Comparison of ENCODE assay signal across 18 cellular contexts in the genomic region with DNA sequence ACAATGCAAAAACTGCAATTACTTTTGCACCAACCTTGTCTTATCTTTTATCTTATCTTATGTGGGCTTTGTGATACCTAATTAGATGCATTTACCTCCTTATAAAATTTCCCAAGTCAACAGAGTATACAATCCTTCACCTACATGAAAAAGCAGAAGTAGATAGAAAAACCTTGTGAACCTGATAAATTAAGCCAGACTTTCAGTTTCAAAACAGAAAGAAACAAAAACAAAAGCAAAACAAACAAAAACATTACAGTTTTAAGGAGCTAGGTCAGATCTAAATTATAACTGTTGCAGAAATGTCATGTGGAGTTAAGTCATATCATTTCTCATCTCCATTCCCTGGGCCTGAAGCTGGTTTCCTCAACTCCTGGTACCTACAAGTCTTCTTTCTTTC. TPM values are rescaled to one million over a fixed set of nuclear protein-coding genes. Genes with fewer than 3 reads are reported as not detected.
DNase-seq lines count a peak whose midpoint lies in the region; ATAC-seq, FAIRE-seq and TF ChIP-seq lines count a peak whose summit lies in the region.
"Had no signal": no experiment of that assay in that cellular context is flagged by ENCODE, and none has a peak within 500 bp of the region (broad histone marks: within the 10 kb centered on the region; RNA-seq: fewer than 3 reads in every experiment).

No MANE protein-coding gene starts in this region.

- ATAC-seq in GM19467 (IDR thresholded peaks at IDR 0.05; ENCODE audit: unreplicated experiment) = peak; percentile 89
- peak; percentile 82 for ATAC-seq in HG02852 (IDR thresholded peaks at IDR 0.05; ENCODE audit: unreplicated experiment)
- peak; percentile 82 for ATAC-seq in HG03442 (IDR thresholded peaks at IDR 0.05; ENCODE audit: unreplicated experiment)
- no peak for ATAC-seq in psoas muscle
- ATAC-seq: activated CD8-positive, alpha-beta memory T cell treated with anti-CD3 and anti-CD28 coated beads, Interleukin-2, amount 10 ng/mL, durations not matched to agents 7 days and 5 days; foreskin keratinocyte; naive thymus-derived CD4-positive, alpha-beta T cell had no signal

- intact Hi-C loops in psoas muscle (cut with DNase I) = no loop called here

- no peak overlapping the region for H3K27ac ChIP-seq in psoas muscle
- H3K27ac ChIP-seq: adrenal gland, foreskin keratinocyte, thoracic aorta had no signal

- TF ChIP-seq CTCF in psoas muscle (IDR thresholded peaks at IDR 0.05) = no peak

- DNase-seq in GM18507 (ENCODE audit: extremely low spot score, insufficient read length, low read depth) = peak; percentile 3
- no peak for DNase-seq in NCI-H1105 (lab: John Stamatoyannopoulos, UW)
- no peak for DNase-seq in psoas muscle
- DNase-seq in CD1c-positive myeloid dendritic cell (ENCODE audit: extremely low spot score) = no peak
- DNase-seq in NCI-H2196 treated with DMSO at 0.1 percent for 48 hours (lab: John Stamatoyannopoulos, UW; ENCODE audit: unreplicated experiment) = no peak
- DNase-seq: activated CD8-positive, alpha-beta memory T cell treated with anti-CD3 and anti-CD28 coated beads, Interleukin-2, amount 10 ng/mL, durations not matched to agents 7 days and 5 days; adrenal gland; DND-41; foreskin keratinocyte; GOT3; KBM-7; kidney glomerular epithelial cell; naive thymus-derived CD4-positive, alpha-beta T cell had no signal

- no peaks in the 10 kb centered on the region for H3K4me1 ChIP-seq in psoas muscle
- H3K4me1 ChIP-seq: adrenal gland, foreskin keratinocyte had no signal

- no peaks in the 10 kb centered on the region for H3K36me3 ChIP-seq in psoas muscle (ENCODE audit: insufficient read depth in 1 of 2, low read depth in 1 of 2)
- H3K36me3 ChIP-seq: adrenal gland, thoracic aorta had no signal

- no peaks in the 10 kb centered on the region for H3K9me3 ChIP-seq in psoas muscle
- H3K9me3 ChIP-seq: adrenal gland, thoracic aorta had no signal

- H3K27me3 ChIP-seq in psoas muscle (ENCODE audit: insufficient read depth in 3 of 3, low read length in 2 of 3) = no peaks in the 10 kb centered on the region
- H3K27me3 ChIP-seq: adrenal gland, foreskin keratinocyte had no signal

- FAIRE-seq in GM18507 (lab: Jason Lieb, UNC) = peak; percentile 86

- H3K4me3 ChIP-seq in psoas muscle = no peak overlapping the region
- H3K4me3 ChIP-seq: adrenal gland, thoracic aorta had no signal

RNA-seq across cellular contexts. Expression of a gene that starts 24.9 kb away (rescaled TPM):
- total RNA-seq in psoas muscle = under 1 TPM; 0.08 to 0.36 (median 0.14) TPM
- under 1 TPM; 0.05 to 0.10 (median 0.08) TPM for polyA plus RNA-seq in psoas muscle
- total RNA-seq: activated CD8-positive, alpha-beta memory T cell treated with anti-CD3 and anti-CD28 coated beads, Interleukin-2, amount 10 ng/mL, durations not matched to agents 7 days and 5 days; foreskin keratinocyte; T-helper 2 cell treated with Interferon-gamma antibody and Interleukin-4, amounts not matched to agents 100 ng/mL and 5 ng/mL, for 36 hours had no signal
- polyA plus RNA-seq: foreskin keratinocyte; naive thymus-derived CD4-positive, alpha-beta T cell had no signal

Comparison
In these comparisons a context has a peak if more than half of its experiments do, and no peak if none do; other contexts are left out.
1. ATAC-seq: peak in GM19467 (single experiment), HG02852 (single experiment) and HG03442 (single experiment); none in psoas muscle (0 of 4).